In the genomic region with DNA sequence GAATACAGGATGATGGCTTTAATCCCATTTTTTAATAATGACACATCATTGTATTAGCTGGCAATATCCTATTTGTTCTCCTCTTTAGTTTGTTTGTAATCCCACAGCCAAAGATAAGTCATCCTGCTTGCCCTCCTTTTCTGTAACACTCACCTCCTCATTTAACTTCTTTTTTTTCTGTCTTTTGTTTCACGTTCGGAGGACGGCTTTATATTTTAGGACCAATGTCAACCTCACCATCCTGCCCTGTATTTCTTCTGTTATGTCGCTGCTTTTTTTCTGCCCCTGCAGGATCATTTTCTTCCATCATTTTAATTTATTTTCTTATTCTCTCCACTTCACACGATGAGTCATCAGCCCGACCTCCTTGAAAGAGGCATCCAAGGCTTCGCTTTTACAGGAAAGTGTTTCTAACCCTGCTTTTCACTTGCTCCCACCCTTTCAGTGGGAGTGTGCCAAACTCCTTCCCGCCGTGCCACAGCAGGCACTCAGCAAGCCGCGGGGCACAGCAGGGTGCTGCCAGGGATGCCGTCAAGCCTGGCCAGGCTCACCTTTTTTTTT, we compare ENCODE assay signal across 9 cellular contexts. TPM values are rescaled to one million over a fixed set of nuclear protein-coding genes. Genes with fewer than 3 reads are reported as not detected.
DNase-seq lines count a peak whose midpoint lies in the region; ATAC-seq and TF ChIP-seq lines count a peak whose summit lies in the region.
"Had no signal": no experiment of that assay in that cellular context is flagged by ENCODE, and none has a peak within 500 bp of the region (broad histone marks: within the 10 kb centered on the region; RNA-seq: fewer than 3 reads in every experiment).

No MANE protein-coding gene starts in this region.

- peaks cover 82% of the 10 kb centered on the region for H3K79me2 ChIP-seq in SK-N-SH (ENCODE audit: insufficient read depth)

- CTCF ChIA-PET in HEK293 (lab: Yijun Ruan, JAX), result interaction anchor here (0.7 to 1.0 kb wide), 2 partner anchors 11 to 144 kb away, joined by 3 read pairs; no protein-coding TSS in a partner anchor
- CTCF ChIA-PET in SK-N-SH (lab: Yijun Ruan, JAX), result no interaction called here

- H3K9me3 Mint-ChIP-seq in stimulated activated memory B cell treated with anti-CD40 and anti-IgM and Interleukin-4, amounts not matched to agents 10 μg/mL and 1 μg/mL and 100 μg/mL, for 72 hours, result no peaks in the 10 kb centered on the region
- H3K9me3 Mint-ChIP-seq in stimulated activated naive B cell treated with anti-CD40 and anti-IgM and Interleukin-4, amounts not matched to agents 10 μg/mL and 1 μg/mL and 100 μg/mL, for 72 hours, result peaks cover 1 to 3% of the 10 kb centered on the region in 2 donors

- H3F3A ChIP-seq in SK-N-SH (replicated peaks; ENCODE audit: insufficient read depth), result peaks cover 19% of the 10 kb centered on the region

- H3K36me3 ChIP-seq in HEK293 (ENCODE audit: control insufficient read depth in 2 of 2, insufficient read depth in 1 of 2, low read length in 2 of 2) (peaks cover 3 to 18% of the 10 kb centered on the region in 2 experiments; a peak in 2 of 3 replicates), SK-N-SH (replicated peaks in 1 of 2; ENCODE audit: control insufficient read depth in 1 of 2, insufficient read depth in 2 of 2, low read length in 1 of 2) (peaks cover 0 to 6% of the 10 kb centered on the region in 2 experiments)

- intact Hi-C loops in Right ventricle myocardium inferior (cut with DNase I), result no loop called here

- H3K27me3 ChIP-seq in SK-N-SH (ENCODE audit: insufficient read depth), result no peaks in the 10 kb centered on the region

- no peak for TF ChIP-seq RAD21 in SK-N-SH (IDR thresholded peaks at IDR 0.05; ENCODE audit: low read length)

- peaks cover 60% of the 10 kb centered on the region for H3K36me3 Mint-ChIP-seq in stimulated activated memory B cell treated with anti-CD40 and anti-IgM and Interleukin-4, amounts not matched to agents 10 μg/mL and 1 μg/mL and 100 μg/mL, for 72 hours
- H3K36me3 Mint-ChIP-seq in stimulated activated naive B cell treated with anti-CD40 and anti-IgM and Interleukin-4, amounts not matched to agents 10 μg/mL and 1 μg/mL and 100 μg/mL, for 72 hours, result peaks cover 29 to 32% of the 10 kb centered on the region in 2 donors

- no peak for DNase-seq in SK-N-SH
- peak; percentile 82 for DNase-seq in fibroblast of the aortic adventitia (ENCODE audit: low read depth)
- no peak for DNase-seq in stimulated activated naive B cell treated with anti-CD40 and anti-IgM and Interleukin-4, amounts not matched to agents 10 μg/mL and 1 μg/mL and 100 μg/mL, for 72 hours
- no peak for DNase-seq in Right ventricle myocardium inferior (ENCODE audit: missing footprints)

- H3K27me3 Mint-ChIP-seq in stimulated activated memory B cell treated with anti-CD40 and anti-IgM and Interleukin-4, amounts not matched to agents 10 μg/mL and 1 μg/mL and 100 μg/mL, for 72 hours, result no peaks in the 10 kb centered on the region
- H3K27me3 Mint-ChIP-seq in stimulated activated naive B cell treated with anti-CD40 and anti-IgM and Interleukin-4, amounts not matched to agents 10 μg/mL and 1 μg/mL and 100 μg/mL, for 72 hours, result peaks cover 7 to 14% of the 10 kb centered on the region in 2 donors

- no peaks in the 10 kb centered on the region for H3K9me2 ChIP-seq in SK-N-SH

- H3K4me1 ChIP-seq in HEK293 (ENCODE audit: control insufficient read depth, insufficient read depth, low read length) (peaks cover 3% of the 10 kb centered on the region), SK-N-SH (ENCODE audit: control insufficient read depth in 1 of 2, insufficient read depth in 2 of 2, low read depth in 1 of 2, low read length in 1 of 2) (peaks cover 3 to 7% of the 10 kb centered on the region in 2 experiments; a peak in 3 of 4 replicates)

- POLR2A ChIA-PET in HEK293 (lab: Yijun Ruan, JAX) (no interaction called here), SK-N-SH (lab: Yijun Ruan, JAX) (no interaction called here)

- no peak overlapping the region; the same call in 1 of the 2 replicates for H3K4me3 ChIP-seq in HEK293 (ENCODE audit: low read depth, low read length)
- H3K4me3 ChIP-seq in SK-N-SH (ENCODE audit: low read depth in 2 of 2, low read length in 1 of 2), result peak overlapping the region; percentile 28 to 58; a peak in 3 of 4 replicates
- H3K4me3 ChIP-seq in fibroblast of the aortic adventitia (ENCODE audit: low read depth, low read length), result peak overlapping the region; percentile 33

- no peak for ATAC-seq in stimulated activated memory B cell treated with anti-CD40 and anti-IgM and Interleukin-4, amounts not matched to agents 10 μg/mL and 1 μg/mL and 100 μg/mL, for 72 hours
- no peak for ATAC-seq in stimulated activated naive B cell treated with anti-CD40 and anti-IgM and Interleukin-4, amounts not matched to agents 10 μg/mL and 1 μg/mL and 100 μg/mL, for 72 hours (replicated peaks)
- no peak for ATAC-seq in HG02981 (IDR thresholded peaks at IDR 0.05; ENCODE audit: unreplicated experiment)
- no peak for ATAC-seq in GM18498 (IDR thresholded peaks at IDR 0.05; ENCODE audit: unreplicated experiment)
- ATAC-seq in Right ventricle myocardium inferior, result no peak

- H3K4me1 Mint-ChIP-seq in stimulated activated memory B cell treated with anti-CD40 and anti-IgM and Interleukin-4, amounts not matched to agents 10 μg/mL and 1 μg/mL and 100 μg/mL, for 72 hours, result peaks cover 60% of the 10 kb centered on the region
- H3K4me1 Mint-ChIP-seq in stimulated activated naive B cell treated with anti-CD40 and anti-IgM and Interleukin-4, amounts not matched to agents 10 μg/mL and 1 μg/mL and 100 μg/mL, for 72 hours, result peaks cover 31 to 38% of the 10 kb centered on the region in 2 donors

- no peaks in the 10 kb centered on the region for H4K20me1 ChIP-seq in SK-N-SH (ENCODE audit: insufficient read depth)

- peak overlapping the region; percentile 81 for H2AFZ ChIP-seq in SK-N-SH (ENCODE audit: low read depth)

- H3K9me3 ChIP-seq in HEK293 (ENCODE audit: control insufficient read depth, insufficient read depth, low read depth, low read length) (no peaks in the 10 kb centered on the region), SK-N-SH (no peaks in the 10 kb centered on the region)

- TF ChIP-seq EP300 in SK-N-SH (IDR thresholded peaks at IDR 0.05; ENCODE audit: borderline replicate concordance in 1 of 2, low read depth in 1 of 2, low read length in 1 of 2), result no peak; a peak in 1 of 4 replicates

- peak overlapping the region; percentile 71; the same call in 1 of the 2 replicates for H3K9ac ChIP-seq in SK-N-SH

- H3K4me3 Mint-ChIP-seq in stimulated activated memory B cell treated with anti-CD40 and anti-IgM and Interleukin-4, amounts not matched to agents 10 μg/mL and 1 μg/mL and 100 μg/mL, for 72 hours, result no peak overlapping the region
- no peak overlapping the region for H3K4me3 Mint-ChIP-seq in stimulated activated naive B cell treated with anti-CD40 and anti-IgM and Interleukin-4, amounts not matched to agents 10 μg/mL and 1 μg/mL and 100 μg/mL, for 72 hours

- WGBS in SK-N-SH (ENCODE audit: low lambda C conversion rate), result 10% methylated on average over 12 of the region's 12 CpGs

- no peak for TF ChIP-seq CTCF in HEK293 (tag by site-specific recombination; IDR thresholded peaks at IDR 0.05)
- TF ChIP-seq CTCF in SK-N-SH (IDR thresholded peaks at IDR 0.05), result no peak
- no peak for TF ChIP-seq CTCF in fibroblast of the aortic adventitia (IDR thresholded peaks at IDR 0.05; ENCODE audit: insufficient read depth, low read length)

- H3K27ac ChIP-seq in HEK293 (ENCODE audit: extremely low read depth, low read depth, low read length), result peak overlapping the region; percentile 49
- H3K27ac ChIP-seq in SK-N-SH (ENCODE audit: low read depth in 2 of 2, low read length in 1 of 2), result peak overlapping the region in 1 of 2 experiments; percentile 95; a peak in 3 of 4 replicates

- H3K4me2 ChIP-seq in SK-N-SH, result peak overlapping the region; percentile 91

- H3K27ac Mint-ChIP-seq in stimulated activated memory B cell treated with anti-CD40 and anti-IgM and Interleukin-4, amounts not matched to agents 10 μg/mL and 1 μg/mL and 100 μg/mL, for 72 hours, result peak overlapping the region; percentile 62
- no peak overlapping the region for H3K27ac Mint-ChIP-seq in stimulated activated naive B cell treated with anti-CD40 and anti-IgM and Interleukin-4, amounts not matched to agents 10 μg/mL and 1 μg/mL and 100 μg/mL, for 72 hours

TF ChIP-seq in HEK293, 187 proteins besides CTCF, POLR2A, EP300 and RAD21 (continues in another document):
- TF ChIP-seq WT1 (tag by site-specific recombination; IDR thresholded peaks at IDR 0.05), result peak; percentile 41; the same call in 1 of the 2 replicates
- peak; percentile 70; the same call in 1 of the 2 replicates for TF ChIP-seq KLF16 (tag by site-specific recombination; IDR thresholded peaks at IDR 0.05)
- TF ChIP-seq ZIC2 (tag by site-specific recombination; IDR thresholded peaks at IDR 0.05), result peak; percentile 97
- no peak for TF ChIP-seq ZNF354C (tag by site-specific recombination; IDR thresholded peaks at IDR 0.05; ENCODE audit: borderline replicate concordance, low read depth)
- TF ChIP-seq ZNF558 (tag by site-specific recombination; IDR thresholded peaks at IDR 0.05), result peak; percentile 63
- TF ChIP-seq ZXDB (tag by site-specific recombination; IDR thresholded peaks at IDR 0.05), result peak; percentile 87
- TF ChIP-seq ZNF623 (tag by site-specific recombination; IDR thresholded peaks at IDR 0.05), result no peak
- peak; percentile 67 for TF ChIP-seq IKZF3 (tag by site-specific recombination; IDR thresholded peaks at IDR 0.05)
- peak; percentile 89 for TF ChIP-seq FEZF1 (tag by site-specific recombination; IDR thresholded peaks at IDR 0.05)
- peak; percentile 71 for TF ChIP-seq ZNF629 (tag by site-specific recombination; IDR thresholded peaks at IDR 0.05)

TF ChIP-seq in SK-N-SH, 30 proteins besides CTCF, POLR2A, EP300 and RAD21:
- peak; percentile 89 for TF ChIP-seq FOSL2 (IDR thresholded peaks at IDR 0.05; ENCODE audit: borderline replicate concordance, low read depth)
- TF ChIP-seq TCF12 (IDR thresholded peaks at IDR 0.05), result peak; percentile 14; the same call in 1 of the 2 replicates
- TF ChIP-seq JUND (IDR thresholded peaks at IDR 0.05), result peak; percentile 69
- TF ChIP-seq NFIC (IDR thresholded peaks at IDR 0.05; ENCODE audit: borderline replicate concordance), result peak; percentile 56; the same call in 1 of the 2 replicates
- TF ChIP-seq TEAD4 (IDR thresholded peaks at IDR 0.05; ENCODE audit: borderline replicate concordance, insufficient read depth), result no peak
- TF ChIP-seq, protein P1, sequence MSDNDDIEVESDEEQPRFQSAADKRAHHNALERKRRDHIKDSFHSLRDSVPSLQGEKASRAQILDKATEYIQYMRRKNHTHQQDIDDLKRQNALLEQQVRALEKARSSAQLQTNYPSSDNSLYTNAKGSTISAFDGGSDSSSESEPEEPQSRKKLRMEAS (IDR thresholded peaks at IDR 0.05; ENCODE audit: low read depth), result no peak
- peak; percentile 41; the same call in 1 of the 2 replicates for TF ChIP-seq RXRA (IDR thresholded peaks at IDR 0.05; ENCODE audit: borderline replicate concordance, low read depth)

RNA-seq across cellular contexts. Expression of a gene that starts 11.4 kb away (rescaled TPM):
- 22.4 and 23.0 TPM in 2 replicates for polyA plus RNA-seq in SK-N-SH (2012; rRNA removed)
- 30.5 and 34.5 TPM in 2 replicates for polyA plus RNA-seq in SK-N-SH (2012; cell fraction: cytosol; rRNA removed)
- polyA plus RNA-seq in SK-N-SH (2012; cell fraction: nucleus; rRNA removed), result 17.8 and 28.6 TPM in 2 replicates
- total RNA-seq in fibroblast of the aortic adventitia (ENCODE audit: low replicate concordance) (68.4 and 90.4 TPM in 2 replicates), Right ventricle myocardium inferior (11.7 TPM)
- total RNA-seq: OCI-LY7 had no signal
